8 cellular contexts compared by ENCODE assay signal in the genomic region with DNA sequence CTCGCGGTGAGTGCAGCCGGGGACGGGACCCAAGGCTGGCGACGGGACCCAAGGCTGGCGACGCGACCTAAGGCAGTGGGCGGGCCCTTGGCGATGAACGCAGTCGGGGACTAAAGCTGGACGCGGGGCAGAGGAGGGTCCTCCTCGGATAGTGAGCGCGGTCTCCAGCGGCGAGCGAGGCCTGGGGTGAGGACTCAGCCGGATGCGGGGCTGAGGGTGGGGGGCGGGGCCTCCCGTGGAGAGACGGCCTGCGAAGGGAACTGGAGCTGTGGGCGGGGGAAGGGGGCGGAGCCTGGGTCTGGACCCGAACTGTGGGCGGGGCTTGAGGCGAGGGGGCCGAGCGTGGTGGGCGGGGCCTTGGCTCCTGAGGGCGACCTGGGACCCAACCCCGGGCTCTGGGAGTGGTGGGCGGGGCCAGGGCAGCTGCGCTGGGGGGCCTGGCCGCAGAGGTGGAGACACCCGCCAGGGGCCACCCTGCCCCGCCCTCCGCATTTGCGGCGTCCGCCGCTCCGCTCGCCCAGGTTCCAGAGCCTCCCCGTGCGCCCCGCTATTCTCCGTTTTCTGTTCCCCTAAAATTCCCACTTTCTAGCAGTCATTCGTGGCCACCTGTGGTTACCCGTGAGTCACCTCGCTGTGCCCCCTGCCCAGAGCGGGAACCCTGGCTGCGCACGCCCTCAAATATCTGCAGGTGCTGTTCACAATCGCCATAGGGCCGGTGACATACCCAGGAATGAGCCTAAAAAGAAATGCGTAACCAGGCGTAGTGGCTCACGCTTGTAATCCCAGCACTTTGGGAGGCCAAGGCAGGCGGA. TPM values are rescaled to one million over a fixed set of nuclear protein-coding genes. Genes with fewer than 3 reads are reported as not detected.
DNase-seq lines count a peak whose midpoint lies in the region; ATAC-seq and TF ChIP-seq lines count a peak whose summit lies in the region.

No MANE protein-coding gene starts in this region.

- H3K4me3 ChIP-seq in WERI-Rb-1 (ENCODE audit: low read depth, low read length): peak overlapping the region; percentile 80
- peak overlapping the region; percentile 71 to 87 (median 84) for H3K4me3 ChIP-seq in breast epithelium
- peak overlapping the region; percentile 81 for H3K4me3 ChIP-seq in iPS-20b (ENCODE audit: low read length)
- H3K4me3 ChIP-seq in skeletal muscle tissue (ENCODE audit: low read length in 3 of 3): peak overlapping the region; percentile 62 to 94 (median 90)

- TF ChIP-seq CTCF in WERI-Rb-1 (IDR thresholded peaks at IDR 0.05; ENCODE audit: low read depth, low read length): no peak
- TF ChIP-seq CTCF in breast epithelium (IDR thresholded peaks at IDR 0.05): no peak

- peak overlapping the region; percentile 85 for H3K27ac ChIP-seq in WERI-Rb-1
- peak overlapping the region; percentile 95 to 98 for H3K27ac ChIP-seq in breast epithelium
- no peak overlapping the region for H3K27ac ChIP-seq in iPS-20b (ENCODE audit: low read length)
- H3K27ac ChIP-seq in skeletal muscle tissue (ENCODE audit: low read depth, low read length): peak overlapping the region; percentile 92

- H3K9ac ChIP-seq in iPS-20b (ENCODE audit: low read depth, low read length): peak overlapping the region; percentile 59; the same call in 1 of the 2 replicates
- peak overlapping the region; percentile 81 to 96 (median 89) for H3K9ac ChIP-seq in skeletal muscle tissue (ENCODE audit: low read depth in 1 of 3, low read length in 3 of 3)

- H3K4me1 ChIP-seq in breast epithelium (peaks cover 0 to 10% of the 10 kb centered on the region in 2 donors), iPS-20b (ENCODE audit: insufficient read depth, low read length) (no peaks in the 10 kb centered on the region), skeletal muscle tissue (ENCODE audit: control insufficient read depth in 3 of 3, insufficient read depth in 3 of 3, low read length in 3 of 3) (peaks cover 10 to 15% (median 13%) of the 10 kb centered on the region in 3 donors)

- intact Hi-C loops in breast epithelium (cut with DNase I; ENCODE audit: low total_unique reads): no loop called here

- H3K27me3 ChIP-seq in WERI-Rb-1 (ENCODE audit: insufficient read depth, low read depth, severe bottlenecking) (no peaks in the 10 kb centered on the region), breast epithelium (no peaks in the 10 kb centered on the region), iPS-20b (ENCODE audit: insufficient read depth, low read length) (peaks cover 12% of the 10 kb centered on the region), skeletal muscle tissue (ENCODE audit: control insufficient read depth in 3 of 3, insufficient read depth in 3 of 3, low read length in 3 of 3) (no peaks in the 10 kb centered on the region)

- DNase-seq in ACHN: peak; percentile 92
- DNase-seq in NCI-H2171 treated with DMSO at 0.1 percent for 48 hours (lab: John Stamatoyannopoulos, UW): peak; percentile 93
- peak; percentile 97 for DNase-seq in WERI-Rb-1
- DNase-seq in breast epithelium (ENCODE audit: low spot score in 2 of 2): peak; percentile 96 to 98

- peak; percentile 42 for ATAC-seq in GM18870 (IDR thresholded peaks at IDR 0.05; ENCODE audit: unreplicated experiment)
- ATAC-seq in HG03103 (IDR thresholded peaks at IDR 0.05; ENCODE audit: low read depth, unreplicated experiment): peak; percentile 62

- H3K36me3 ChIP-seq in WERI-Rb-1: no peaks in the 10 kb centered on the region; the same call in 1 of the 2 replicates
- H3K36me3 ChIP-seq in breast epithelium: no peaks in the 10 kb centered on the region
- H3K36me3 ChIP-seq in iPS-20b (ENCODE audit: insufficient read depth, low read depth, low read length): no peaks in the 10 kb centered on the region
- H3K36me3 ChIP-seq in skeletal muscle tissue (ENCODE audit: control insufficient read depth in 3 of 3, insufficient read depth in 3 of 3, low read length in 3 of 3): no peaks in the 10 kb centered on the region

- H3K9me3 ChIP-seq in WERI-Rb-1 (ENCODE audit: severe bottlenecking): no peaks in the 10 kb centered on the region
- no peaks in the 10 kb centered on the region for H3K9me3 ChIP-seq in breast epithelium
- no peaks in the 10 kb centered on the region for H3K9me3 ChIP-seq in iPS-20b (ENCODE audit: insufficient read depth, low read depth, low read length)
- H3K9me3 ChIP-seq in skeletal muscle tissue (ENCODE audit: control insufficient read depth in 3 of 3, low read length in 3 of 3): no peaks in the 10 kb centered on the region

- in situ Hi-C loops in ACHN (cut with HindIII; ENCODE audit: low pct_ligation_motif_present, low pct_unique_long_range_greater_than_20kb, low sequenced_read_pairs): no loop called here

- no peak for TF ChIP-seq POLR2A in breast epithelium (IDR thresholded peaks at IDR 0.05)

RNA-seq across cellular contexts. Expression of a gene that starts 0.5 kb away (rescaled TPM):
- total RNA-seq in breast epithelium: 10 to 100 TPM; 30.2 to 45.6 (median 38.6) TPM
- 38.1 TPM for total RNA-seq in skeletal muscle tissue

RNA-seq across cellular contexts. Expression of a gene that starts 13.2 kb away (rescaled TPM):
- 10 to 100 TPM; 46.0 to 70.9 (median 67.8) TPM for total RNA-seq in breast epithelium
- total RNA-seq in skeletal muscle tissue: 60.0 TPM

RNA-seq across cellular contexts. Expression of a gene that starts 53.0 kb away (rescaled TPM):
- total RNA-seq in breast epithelium: 10 to 100 TPM; 37.0 to 86.1 (median 41.0) TPM
- total RNA-seq in skeletal muscle tissue: 50.6 TPM
